24 cellular contexts compared by ENCODE assay signal in the genomic region with DNA sequence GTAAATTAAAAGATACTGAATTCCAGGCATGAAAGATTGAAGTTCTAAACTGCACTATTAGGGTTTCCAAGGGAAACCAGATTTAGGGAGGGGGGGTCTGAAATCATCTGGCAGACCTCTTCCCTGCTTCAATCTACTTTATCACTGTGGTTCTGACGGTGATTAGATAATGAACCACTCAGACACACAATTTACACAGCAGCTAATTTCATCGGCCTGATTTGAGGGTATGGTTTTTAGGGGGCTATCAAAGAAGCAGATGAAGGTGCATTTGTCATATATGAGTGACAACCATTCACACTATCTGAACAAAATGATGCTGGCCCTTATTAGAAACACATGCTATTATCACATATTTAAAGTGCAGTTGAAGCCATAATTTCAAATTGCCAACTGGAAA.
"Had no signal": no experiment of that assay in that cellular context is flagged by ENCODE, and none has a peak within 500 bp of the region (broad histone marks: within the 10 kb centered on the region; RNA-seq: fewer than 3 reads in every experiment).

No MANE protein-coding gene starts in this region.

- ATAC-seq: effector memory CD8-positive, alpha-beta T cell; left lobe of liver; naive thymus-derived CD4-positive, alpha-beta T cell; psoas muscle; right cardiac atrium; stimulated activated memory B cell treated with anti-CD40 and anti-IgM and Interleukin-4, amounts not matched to agents 10 μg/mL and 1 μg/mL and 100 μg/mL, for 72 hours; stimulated activated naive CD8-positive, alpha-beta T cell treated with anti-CD3 and anti-CD28 coated beads, Interleukin-15, Interleukin-2, amounts not matched to agents 100 U/mL and 50 U/mL, for 24 hours had no signal

- H3K4me3 ChIP-seq: lung, ovary, psoas muscle, skin epidermis, spleen, testis, tibial artery had no signal

- H3K9me3 ChIP-seq: ovary, psoas muscle, spleen, testis, tibial artery had no signal

- H3K4me1 ChIP-seq: psoas muscle, spleen, testis, tibial artery had no signal

- DNase-seq: cortex of kidney; effector memory CD8-positive, alpha-beta T cell; head of caudate nucleus; kidney; mesenchymal stem cell; midbrain; naive thymus-derived CD4-positive, alpha-beta T cell; nucleus accumbens; ovary; posterior cingulate gyrus; psoas muscle; right cardiac atrium; spleen; stimulated activated CD4-positive, alpha-beta T cell treated with anti-CD3 and anti-CD28 coated beads, Interleukin-4, amount 100 ng/mL, for 4 hours; stimulated activated naive CD8-positive, alpha-beta T cell treated with anti-CD3 and anti-CD28 coated beads, Interleukin-15, Interleukin-2, amounts not matched to agents 100 U/mL and 50 U/mL, for 24 hours; substantia nigra; testis; tibial artery had no signal

- H3K27me3 Mint-ChIP-seq: effector memory CD8-positive, alpha-beta T cell; naive thymus-derived CD4-positive, alpha-beta T cell; stimulated activated memory B cell treated with anti-CD40 and anti-IgM and Interleukin-4, amounts not matched to agents 10 μg/mL and 1 μg/mL and 100 μg/mL, for 72 hours; type B pancreatic cell had no signal

- H3K4me3 Mint-ChIP-seq: effector memory CD8-positive, alpha-beta T cell; naive thymus-derived CD4-positive, alpha-beta T cell; nephron; stimulated activated memory B cell treated with anti-CD40 and anti-IgM and Interleukin-4, amounts not matched to agents 10 μg/mL and 1 μg/mL and 100 μg/mL, for 72 hours; type B pancreatic cell had no signal

- H3K27ac ChIP-seq: ovary, psoas muscle, skin epidermis, spleen, testis, tibial artery had no signal

- H3K27me3 ChIP-seq: ovary, spleen, testis, tibial artery had no signal

- H3K9me3 Mint-ChIP-seq: effector memory CD8-positive, alpha-beta T cell; stimulated activated memory B cell treated with anti-CD40 and anti-IgM and Interleukin-4, amounts not matched to agents 10 μg/mL and 1 μg/mL and 100 μg/mL, for 72 hours had no signal

- H3K4me1 Mint-ChIP-seq: nephron had no signal

- H3K27ac Mint-ChIP-seq: effector memory CD8-positive, alpha-beta T cell; naive thymus-derived CD4-positive, alpha-beta T cell; nephron; stimulated activated memory B cell treated with anti-CD40 and anti-IgM and Interleukin-4, amounts not matched to agents 10 μg/mL and 1 μg/mL and 100 μg/mL, for 72 hours; type B pancreatic cell had no signal

- H3K36me3 ChIP-seq: ovary had no signal
